In the genomic region with DNA sequence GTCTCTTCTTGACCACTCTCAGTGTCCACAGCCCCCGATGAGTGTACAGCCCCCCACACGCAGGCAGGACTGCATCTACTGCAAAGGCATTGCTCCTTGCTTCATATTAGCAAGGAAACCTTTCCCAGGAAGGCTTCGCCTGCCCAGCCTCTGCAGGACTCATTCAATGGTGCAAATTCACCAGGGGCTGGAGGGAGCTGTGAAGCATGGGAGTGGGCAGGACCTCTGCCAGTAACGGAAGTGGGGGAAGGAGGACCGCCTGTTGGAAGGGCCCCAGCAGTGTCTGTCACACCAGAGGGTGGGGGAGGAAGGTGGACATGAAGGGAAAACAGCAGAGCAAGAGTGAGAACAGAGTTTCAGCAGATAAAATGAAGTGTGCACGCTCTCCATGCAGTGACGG, we compare ENCODE assay signal across 1 cellular context.
TF ChIP-seq lines count a peak whose summit lies in the region.

No MANE protein-coding gene starts in this region.

TF ChIP-seq in GM23338, 12 proteins besides CTCF, POLR2A, EP300 and RAD21:
- TF ChIP-seq EZH2phosphoT487 (IDR thresholded peaks at IDR 0.05; ENCODE audit: unreplicated experiment) = no peak
- TF ChIP-seq ZNF331 (CRISPR knock-in tag; IDR thresholded peaks at IDR 0.05; ENCODE audit: low read depth) = no peak
- TF ChIP-seq, protein P1, sequence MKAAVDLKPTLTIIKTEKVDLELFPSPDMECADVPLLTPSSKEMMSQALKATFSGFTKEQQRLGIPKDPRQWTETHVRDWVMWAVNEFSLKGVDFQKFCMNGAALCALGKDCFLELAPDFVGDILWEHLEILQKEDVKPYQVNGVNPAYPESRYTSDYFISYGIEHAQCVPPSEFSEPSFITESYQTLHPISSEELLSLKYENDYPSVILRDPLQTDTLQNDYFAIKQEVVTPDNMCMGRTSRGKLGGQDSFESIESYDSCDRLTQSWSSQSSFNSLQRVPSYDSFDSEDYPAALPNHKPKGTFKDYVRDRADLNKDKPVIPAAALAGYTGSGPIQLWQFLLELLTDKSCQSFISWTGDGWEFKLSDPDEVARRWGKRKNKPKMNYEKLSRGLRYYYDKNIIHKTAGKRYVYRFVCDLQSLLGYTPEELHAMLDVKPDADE (IDR thresholded peaks at IDR 0.05) = no peak
- TF ChIP-seq, protein P2, sequence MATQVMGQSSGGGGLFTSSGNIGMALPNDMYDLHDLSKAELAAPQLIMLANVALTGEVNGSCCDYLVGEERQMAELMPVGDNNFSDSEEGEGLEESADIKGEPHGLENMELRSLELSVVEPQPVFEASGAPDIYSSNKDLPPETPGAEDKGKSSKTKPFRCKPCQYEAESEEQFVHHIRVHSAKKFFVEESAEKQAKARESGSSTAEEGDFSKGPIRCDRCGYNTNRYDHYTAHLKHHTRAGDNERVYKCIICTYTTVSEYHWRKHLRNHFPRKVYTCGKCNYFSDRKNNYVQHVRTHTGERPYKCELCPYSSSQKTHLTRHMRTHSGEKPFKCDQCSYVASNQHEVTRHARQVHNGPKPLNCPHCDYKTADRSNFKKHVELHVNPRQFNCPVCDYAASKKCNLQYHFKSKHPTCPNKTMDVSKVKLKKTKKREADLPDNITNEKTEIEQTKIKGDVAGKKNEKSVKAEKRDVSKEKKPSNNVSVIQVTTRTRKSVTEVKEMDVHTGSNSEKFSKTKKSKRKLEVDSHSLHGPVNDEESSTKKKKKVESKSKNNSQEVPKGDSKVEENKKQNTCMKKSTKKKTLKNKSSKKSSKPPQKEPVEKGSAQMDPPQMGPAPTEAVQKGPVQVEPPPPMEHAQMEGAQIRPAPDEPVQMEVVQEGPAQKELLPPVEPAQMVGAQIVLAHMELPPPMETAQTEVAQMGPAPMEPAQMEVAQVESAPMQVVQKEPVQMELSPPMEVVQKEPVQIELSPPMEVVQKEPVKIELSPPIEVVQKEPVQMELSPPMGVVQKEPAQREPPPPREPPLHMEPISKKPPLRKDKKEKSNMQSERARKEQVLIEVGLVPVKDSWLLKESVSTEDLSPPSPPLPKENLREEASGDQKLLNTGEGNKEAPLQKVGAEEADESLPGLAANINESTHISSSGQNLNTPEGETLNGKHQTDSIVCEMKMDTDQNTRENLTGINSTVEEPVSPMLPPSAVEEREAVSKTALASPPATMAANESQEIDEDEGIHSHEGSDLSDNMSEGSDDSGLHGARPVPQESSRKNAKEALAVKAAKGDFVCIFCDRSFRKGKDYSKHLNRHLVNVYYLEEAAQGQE (IDR thresholded peaks at IDR 0.05; ENCODE audit: unreplicated experiment) = no peak
- no peak for TF ChIP-seq NANOG (IDR thresholded peaks at IDR 0.05; ENCODE audit: borderline replicate concordance)
- no peak for TF ChIP-seq ZNF114 (CRISPR knock-in tag; IDR thresholded peaks at IDR 0.05)
- no peak for TF ChIP-seq STAT1 (IDR thresholded peaks at IDR 0.05; ENCODE audit: unreplicated experiment)
- no peak for TF ChIP-seq EZH2 (IDR thresholded peaks at IDR 0.05; ENCODE audit: low read depth, unreplicated experiment)
